ENCODE assay signal across 19 cellular contexts in genomic region chr7:112876877-112877276, GRCh38.
DNase-seq lines count a peak whose midpoint lies in the region; ATAC-seq and TF ChIP-seq lines count a peak whose summit lies in the region.
"Had no signal": no experiment of that assay in that cellular context is flagged by ENCODE, and none has a peak within 500 bp of the region (broad histone marks: within the 10 kb centered on the region; RNA-seq: fewer than 3 reads in every experiment).

No MANE protein-coding gene starts in this region.

- H3K27me3 Mint-ChIP-seq in osteocyte (ENCODE audit: unreplicated experiment), result no peaks in the 10 kb centered on the region
- no peaks in the 10 kb centered on the region for H3K27me3 Mint-ChIP-seq in T-helper 2 cell treated with Interferon-gamma antibody and Interleukin-4, amounts not matched to agents 5 μg/mL and 100 μg/mL, for 36 hours (ENCODE audit: low read depth)
- H3K27me3 Mint-ChIP-seq: activated CD4-positive, alpha-beta T cell treated with anti-CD3 and anti-CD28 coated beads, Interleukin-2, amount 10 ng/mL, durations not matched to agents 7 days and 5 days; activated naive CD8-positive, alpha-beta T cell treated with anti-CD3 and anti-CD28 coated beads, Interleukin-2, amount 50 U/mL, for 24 hours had no signal

- H3K27ac Mint-ChIP-seq in osteocyte (ENCODE audit: unreplicated experiment), result no peak overlapping the region
- no peak overlapping the region for H3K27ac Mint-ChIP-seq in activated naive CD4-positive, alpha-beta T cell treated with anti-CD3 and anti-CD28 coated beads, Interleukin-2, amount 50 U/mL, for 72 hours
- H3K27ac Mint-ChIP-seq in T-helper 2 cell treated with Interferon-gamma antibody and Interleukin-4, amounts not matched to agents 5 μg/mL and 100 μg/mL, for 36 hours, result no peak overlapping the region
- H3K27ac Mint-ChIP-seq: activated CD4-positive, alpha-beta T cell treated with anti-CD3 and anti-CD28 coated beads, Interleukin-2, amount 10 ng/mL, durations not matched to agents 7 days and 5 days; activated naive CD8-positive, alpha-beta T cell treated with anti-CD3 and anti-CD28 coated beads, Interleukin-2, amount 50 U/mL, for 24 hours had no signal

- TF ChIP-seq CTCF in osteocyte (IDR thresholded peaks at IDR 0.05), result no peak

- in situ Hi-C loops in ACHN (cut with HindIII; ENCODE audit: low pct_ligation_motif_present, low pct_unique_long_range_greater_than_20kb, low sequenced_read_pairs) (no loop called here), KBM-7 (cut with MboI; ENCODE audit: low pct_unique_long_range_greater_than_20kb, low sequenced_read_pairs) (loop anchor here (25.0 kb wide), 1 partner anchor 315 kb away; no protein-coding TSS in a partner anchor)

- no peaks in the 10 kb centered on the region for H3K36me3 Mint-ChIP-seq in osteocyte (ENCODE audit: unreplicated experiment)
- no peaks in the 10 kb centered on the region for H3K36me3 Mint-ChIP-seq in activated naive CD4-positive, alpha-beta T cell treated with anti-CD3 and anti-CD28 coated beads, Interleukin-2, amount 50 U/mL, for 72 hours
- no peaks in the 10 kb centered on the region for H3K36me3 Mint-ChIP-seq in T-helper 2 cell treated with Interferon-gamma antibody and Interleukin-4, amounts not matched to agents 5 μg/mL and 100 μg/mL, for 36 hours (ENCODE audit: low read depth)

- no peaks in the 10 kb centered on the region for H3K4me1 Mint-ChIP-seq in osteocyte (ENCODE audit: unreplicated experiment)
- no peaks in the 10 kb centered on the region for H3K4me1 Mint-ChIP-seq in T-helper 2 cell treated with Interferon-gamma antibody and Interleukin-4, amounts not matched to agents 5 μg/mL and 100 μg/mL, for 36 hours (ENCODE audit: low read depth)
- H3K4me1 Mint-ChIP-seq: activated CD4-positive, alpha-beta T cell treated with anti-CD3 and anti-CD28 coated beads, Interleukin-2, amount 10 ng/mL, durations not matched to agents 7 days and 5 days had no signal

- ATAC-seq in activated naive CD4-positive, alpha-beta T cell treated with anti-CD3 and anti-CD28 coated beads, Interleukin-2, amount 50 U/mL, for 72 hours, result no peak
- ATAC-seq in HG03095 (IDR thresholded peaks at IDR 0.05; ENCODE audit: unreplicated experiment), result no peak
- ATAC-seq: activated naive CD8-positive, alpha-beta T cell treated with anti-CD3 and anti-CD28 coated beads, Interleukin-2, amount 50 U/mL, for 24 hours; sciatic nerve had no signal

- no peaks in the 10 kb centered on the region for H3K9me3 Mint-ChIP-seq in osteocyte (ENCODE audit: unreplicated experiment)
- H3K9me3 Mint-ChIP-seq in activated naive CD4-positive, alpha-beta T cell treated with anti-CD3 and anti-CD28 coated beads, Interleukin-2, amount 50 U/mL, for 72 hours, result no peaks in the 10 kb centered on the region
- no peaks in the 10 kb centered on the region for H3K9me3 Mint-ChIP-seq in T-helper 2 cell treated with Interferon-gamma antibody and Interleukin-4, amounts not matched to agents 5 μg/mL and 100 μg/mL, for 36 hours
- H3K9me3 Mint-ChIP-seq: activated CD4-positive, alpha-beta T cell treated with anti-CD3 and anti-CD28 coated beads, Interleukin-2, amount 10 ng/mL, durations not matched to agents 7 days and 5 days; activated naive CD8-positive, alpha-beta T cell treated with anti-CD3 and anti-CD28 coated beads, Interleukin-2, amount 50 U/mL, for 24 hours had no signal

- H3K4me3 Mint-ChIP-seq in osteocyte (ENCODE audit: unreplicated experiment), result no peak overlapping the region
- H3K4me3 Mint-ChIP-seq in T-helper 2 cell treated with Interferon-gamma antibody and Interleukin-4, amounts not matched to agents 5 μg/mL and 100 μg/mL, for 36 hours, result no peak overlapping the region
- H3K4me3 Mint-ChIP-seq: activated CD4-positive, alpha-beta T cell treated with anti-CD3 and anti-CD28 coated beads, Interleukin-2, amount 10 ng/mL, durations not matched to agents 7 days and 5 days; activated naive CD8-positive, alpha-beta T cell treated with anti-CD3 and anti-CD28 coated beads, Interleukin-2, amount 50 U/mL, for 24 hours had no signal

- DNase-seq in ACHN, result peak; percentile 14
- DNase-seq in KBM-7, result peak; percentile 39
- peak; percentile 17 for DNase-seq in amniotic epithelial cell (ENCODE audit: low read depth)
- DNase-seq in kidney glomerular epithelial cell (lab: John Stamatoyannopoulos, UW), result peak; percentile 87
- DNase-seq in osteocyte (ENCODE audit: extremely low spot score, unreplicated experiment), result no peak
- no peak for DNase-seq in activated naive CD4-positive, alpha-beta T cell treated with anti-CD3 and anti-CD28 coated beads, Interleukin-2, amount 50 U/mL, for 72 hours (ENCODE audit: low spot score in 2 of 2)
- no peak for DNase-seq in T-helper 2 cell treated with Interferon-gamma antibody and Interleukin-4, amounts not matched to agents 5 μg/mL and 100 μg/mL, for 36 hours (ENCODE audit: low spot score)
- DNase-seq: activated CD4-positive, alpha-beta T cell treated with anti-CD3 and anti-CD28 coated beads, Interleukin-2, amount 10 ng/mL, durations not matched to agents 7 days and 5 days; activated effector memory CD4-positive, alpha-beta T cell treated with Interleukin-2 at 50 U/mL for 16 hours; activated naive CD8-positive, alpha-beta T cell treated with anti-CD3 and anti-CD28 coated beads, Interleukin-2, amount 50 U/mL, for 24 hours; C1 segment of cervical spinal cord; dermis blood vessel endothelial cell; GF-D8; NCI-H1436; NCI-H526 treated with DMSO at 0.1 percent for 48 hours; ovary; SHP77 had no signal

Comparison
In these comparisons a context has a peak if more than half of its experiments do, and no peak if none do; other contexts are left out.
1. DNase-seq: peak in ACHN (single experiment), KBM-7 (single experiment), amniotic epithelial cell (single experiment) and kidney glomerular epithelial cell (single experiment); none in osteocyte (single experiment), activated naive CD4-positive, alpha-beta T cell treated with anti-CD3 and anti-CD28 coated beads, Interleukin-2, amount 50 U/mL, for 72 hours (0 of 2) and T-helper 2 cell treated with Interferon-gamma antibody and Interleukin-4, amounts not matched to agents 5 μg/mL and 100 μg/mL, for 36 hours (single experiment).